Comparison of ENCODE assay signal across 1 cellular context in the genomic region with DNA sequence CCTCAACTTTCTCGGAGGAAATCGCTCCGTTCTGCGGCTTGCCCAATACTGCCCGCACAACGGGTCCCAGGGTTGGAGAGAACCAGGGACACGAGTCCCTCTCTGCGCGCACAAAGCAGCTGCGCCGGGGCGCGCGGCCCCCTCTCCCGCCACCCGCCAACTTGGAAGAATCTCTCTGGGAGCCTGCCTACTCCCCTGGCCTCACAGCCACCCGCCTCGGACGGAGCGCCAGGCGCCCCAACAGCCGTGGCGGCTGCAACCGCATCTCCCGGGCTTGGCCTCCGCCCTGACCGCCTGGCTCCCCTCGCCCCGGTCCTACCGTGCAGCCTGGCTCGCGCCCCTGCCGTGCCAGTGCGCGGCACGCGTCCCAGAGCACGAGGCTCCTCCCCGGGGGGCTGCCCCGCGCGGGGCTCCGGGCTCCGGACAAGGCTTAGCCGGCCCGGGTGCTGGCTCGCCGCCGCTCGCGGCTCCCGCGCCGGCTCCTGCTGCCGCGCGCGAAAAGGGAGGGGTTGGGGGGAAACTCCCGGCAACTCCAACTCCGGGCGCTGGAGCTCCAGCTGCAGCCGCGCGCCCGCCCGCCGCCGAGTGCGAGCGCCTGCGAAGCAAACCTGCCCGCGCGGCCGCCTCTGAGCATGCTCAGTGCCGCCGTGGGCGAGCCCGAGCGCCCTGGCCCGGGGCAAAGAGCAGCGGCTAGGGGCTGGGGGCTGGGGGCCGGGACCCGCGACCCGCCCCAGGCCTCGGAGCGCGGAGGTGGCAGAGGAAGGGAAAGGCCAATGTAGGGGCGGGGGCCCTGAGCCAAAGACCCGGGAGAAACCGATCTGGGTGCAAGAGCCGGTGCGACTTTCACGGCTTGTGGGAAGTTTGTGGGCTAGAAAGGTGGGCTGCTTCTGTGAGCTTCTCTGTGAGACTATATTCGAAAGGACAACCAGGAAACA.
A peak's percentile ranks its signal among the peaks of the same experiment; 100 is the strongest.
TF ChIP-seq lines count a peak whose summit lies in the region.

STXBP6 (minus strand) TSS at position 589 of the 935 bp plus-strand sequence. CDS start 75,329 bp downstream, outside the sequence.

TF ChIP-seq in HepG2, 621 proteins besides CTCF, POLR2A, EP300 and RAD21 (continued from another document and continues in another):
- TF ChIP-seq, protein P1, sequence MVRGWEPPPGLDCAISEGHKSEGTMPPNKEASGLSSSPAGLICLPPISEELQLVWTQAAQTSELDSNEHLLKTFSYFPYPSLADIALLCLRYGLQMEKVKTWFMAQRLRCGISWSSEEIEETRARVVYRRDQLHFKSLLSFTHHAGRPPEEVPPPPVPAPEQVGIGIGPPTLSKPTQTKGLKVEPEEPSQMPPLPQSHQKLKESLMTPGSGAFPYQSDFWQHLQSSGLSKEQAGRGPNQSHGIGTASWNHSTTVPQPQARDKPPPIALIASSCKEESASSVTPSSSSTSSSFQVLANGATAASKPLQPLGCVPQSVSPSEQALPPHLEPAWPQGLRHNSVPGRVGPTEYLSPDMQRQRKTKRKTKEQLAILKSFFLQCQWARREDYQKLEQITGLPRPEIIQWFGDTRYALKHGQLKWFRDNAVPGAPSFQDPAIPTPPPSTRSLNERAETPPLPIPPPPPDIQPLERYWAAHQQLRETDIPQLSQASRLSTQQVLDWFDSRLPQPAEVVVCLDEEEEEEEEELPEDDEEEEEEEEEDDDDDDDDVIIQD (CRISPR knock-in tag; IDR thresholded peaks at IDR 0.05; ENCODE audit: low read depth), result no peak; the same call in 1 of the 2 replicates
- TF ChIP-seq SNAPC2 (CRISPR knock-in tag; IDR thresholded peaks at IDR 0.05), result no peak
- no peak for TF ChIP-seq NONO (IDR thresholded peaks at IDR 0.05)
- TF ChIP-seq NONO (CRISPR knock-in tag; conservative IDR thresholded peaks at IDR 0.05), result peak; percentile 64
- TF ChIP-seq ZUFSP (CRISPR knock-in tag; IDR thresholded peaks at IDR 0.05; ENCODE audit: borderline replicate concordance), result no peak
- no peak for TF ChIP-seq MAFF (IDR thresholded peaks at IDR 0.05; ENCODE audit: low read depth, low read length)
- no peak for TF ChIP-seq FOXP1 (IDR thresholded peaks at IDR 0.05)
- 0 out of 2 replicates have a peak, but pooled peaks have one; percentile 4 for TF ChIP-seq FOXP1 (CRISPR knock-in tag; IDR thresholded peaks at IDR 0.05)
- TF ChIP-seq ZNF446 (CRISPR knock-in tag; IDR thresholded peaks at IDR 0.05), result no peak; the same call in 1 of the 2 replicates
- peak; percentile 90; the same call in 1 of the 2 replicates for TF ChIP-seq ZNF709 (CRISPR knock-in tag; IDR thresholded peaks at IDR 0.05)
- no peak; the same call in 1 of the 2 replicates for TF ChIP-seq ATF6 (CRISPR knock-in tag; conservative IDR thresholded peaks at IDR 0.05)
- TF ChIP-seq PPARG (CRISPR knock-in tag; conservative IDR thresholded peaks at IDR 0.05), result 0 out of 2 replicates have a peak, but pooled peaks have one; percentile 47
- TF ChIP-seq ZNF260 (CRISPR knock-in tag; IDR thresholded peaks at IDR 0.05; ENCODE audit: borderline replicate concordance, low read depth), result no peak
- TF ChIP-seq EEA1 (CRISPR knock-in tag; IDR thresholded peaks at IDR 0.05; ENCODE audit: borderline replicate concordance), result peak; percentile 83; the same call in 1 of the 2 replicates
- TF ChIP-seq CREB3 (CRISPR knock-in tag; IDR thresholded peaks at IDR 0.05), result peak; percentile 96
- peak; percentile 70; the same call in 1 of the 2 replicates for TF ChIP-seq ZNF724P (CRISPR knock-in tag; IDR thresholded peaks at IDR 0.05; ENCODE audit: borderline replicate concordance)
- peak in 1 of 2 experiments; percentile 14; a peak in 1 of 4 replicates for TF ChIP-seq ATF4 (CRISPR knock-in tag; IDR thresholded peaks at IDR 0.05)
- no peak for TF ChIP-seq SMC3 (IDR thresholded peaks at IDR 0.05; ENCODE audit: low read length)
- no peak; the same call in 1 of the 2 replicates for TF ChIP-seq ZFP82 (CRISPR knock-in tag; IDR thresholded peaks at IDR 0.05; ENCODE audit: borderline replicate concordance)
- no peak for TF ChIP-seq KLF6 (CRISPR knock-in tag; IDR thresholded peaks at IDR 0.05)
- TF ChIP-seq ZNF557 (CRISPR knock-in tag; IDR thresholded peaks at IDR 0.05), result peak; percentile 71; the same call in 1 of the 2 replicates
- peak; percentile 79 for TF ChIP-seq KAT7 (CRISPR knock-in tag; IDR thresholded peaks at IDR 0.05; ENCODE audit: borderline replicate concordance)
- no peak; the same call in 1 of the 2 replicates for TF ChIP-seq THAP8 (CRISPR knock-in tag; IDR thresholded peaks at IDR 0.05; ENCODE audit: borderline replicate concordance)
- TF ChIP-seq ZIK1 (CRISPR knock-in tag; IDR thresholded peaks at IDR 0.05; ENCODE audit: borderline replicate concordance, low read depth), result peak; percentile 84; the same call in 1 of the 2 replicates
- TF ChIP-seq RXRB (CRISPR knock-in tag; IDR thresholded peaks at IDR 0.05; ENCODE audit: borderline replicate concordance), result peak; percentile 10; the same call in 1 of the 2 replicates
- no peak for TF ChIP-seq ZNF17 (CRISPR knock-in tag; IDR thresholded peaks at IDR 0.05)
- TF ChIP-seq ASH2L (IDR thresholded peaks at IDR 0.05; ENCODE audit: insufficient read length, low read depth, low read length), result peak; percentile 96
- TF ChIP-seq DPF2 (CRISPR knock-in tag; IDR thresholded peaks at IDR 0.05; ENCODE audit: borderline replicate concordance, low read depth), result peak; percentile 33; the same call in 1 of the 2 replicates
- TF ChIP-seq ZNF740 (CRISPR knock-in tag; IDR thresholded peaks at IDR 0.05), result no peak; the same call in none of the 2 replicates
- no peak for TF ChIP-seq RARA (CRISPR knock-in tag; IDR thresholded peaks at IDR 0.05)
- peak; percentile 5; the same call in 1 of the 2 replicates for TF ChIP-seq ZNF629 (CRISPR knock-in tag; conservative IDR thresholded peaks at IDR 0.05)
- TF ChIP-seq ZNF274 (CRISPR knock-in tag; IDR thresholded peaks at IDR 0.05), result peak; percentile 82
- TF ChIP-seq KLF16 (CRISPR knock-in tag; IDR thresholded peaks at IDR 0.05), result peak; percentile 20 to 76; a peak in 1 of 4 replicates
- TF ChIP-seq, protein P2, sequence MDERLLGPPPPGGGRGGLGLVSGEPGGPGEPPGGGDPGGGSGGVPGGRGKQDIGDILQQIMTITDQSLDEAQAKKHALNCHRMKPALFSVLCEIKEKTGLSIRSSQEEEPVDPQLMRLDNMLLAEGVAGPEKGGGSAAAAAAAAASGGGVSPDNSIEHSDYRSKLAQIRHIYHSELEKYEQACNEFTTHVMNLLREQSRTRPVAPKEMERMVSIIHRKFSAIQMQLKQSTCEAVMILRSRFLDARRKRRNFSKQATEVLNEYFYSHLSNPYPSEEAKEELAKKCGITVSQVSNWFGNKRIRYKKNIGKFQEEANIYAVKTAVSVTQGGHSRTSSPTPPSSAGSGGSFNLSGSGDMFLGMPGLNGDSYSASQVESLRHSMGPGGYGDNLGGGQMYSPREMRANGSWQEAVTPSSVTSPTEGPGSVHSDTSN (CRISPR knock-in tag; IDR thresholded peaks at IDR 0.05), result no peak
- peak; percentile 71 for TF ChIP-seq ERF (CRISPR knock-in tag; IDR thresholded peaks at IDR 0.05)
- peak; percentile 39; the same call in 1 of the 2 replicates for TF ChIP-seq STAT5B (CRISPR knock-in tag; IDR thresholded peaks at IDR 0.05)
- TF ChIP-seq CENPT (CRISPR knock-in tag; IDR thresholded peaks at IDR 0.05; ENCODE audit: low read depth), result peak; percentile 74
- peak; percentile 99 for TF ChIP-seq ZNF546 (CRISPR knock-in tag; conservative IDR thresholded peaks at IDR 0.05)
- TF ChIP-seq ZGPAT (CRISPR knock-in tag; IDR thresholded peaks at IDR 0.05), result peak; percentile 71; the same call in 1 of the 2 replicates
- TF ChIP-seq TFE3 (CRISPR knock-in tag; IDR thresholded peaks at IDR 0.05), result no peak
- peak; percentile 98 for TF ChIP-seq HNRNPK (IDR thresholded peaks at IDR 0.05; ENCODE audit: low read depth, low read length, poor library complexity, severe bottlenecking)
- TF ChIP-seq, protein P3, sequence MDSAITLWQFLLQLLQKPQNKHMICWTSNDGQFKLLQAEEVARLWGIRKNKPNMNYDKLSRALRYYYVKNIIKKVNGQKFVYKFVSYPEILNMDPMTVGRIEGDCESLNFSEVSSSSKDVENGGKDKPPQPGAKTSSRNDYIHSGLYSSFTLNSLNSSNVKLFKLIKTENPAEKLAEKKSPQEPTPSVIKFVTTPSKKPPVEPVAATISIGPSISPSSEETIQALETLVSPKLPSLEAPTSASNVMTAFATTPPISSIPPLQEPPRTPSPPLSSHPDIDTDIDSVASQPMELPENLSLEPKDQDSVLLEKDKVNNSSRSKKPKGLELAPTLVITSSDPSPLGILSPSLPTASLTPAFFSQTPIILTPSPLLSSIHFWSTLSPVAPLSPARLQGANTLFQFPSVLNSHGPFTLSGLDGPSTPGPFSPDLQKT (CRISPR knock-in tag; IDR thresholded peaks at IDR 0.05; ENCODE audit: borderline replicate concordance), result 0 out of 2 replicates have a peak, but pooled peaks have one; percentile 47
- TF ChIP-seq MED1 (CRISPR knock-in tag; IDR thresholded peaks at IDR 0.05), result no peak; the same call in 1 of the 2 replicates
- TF ChIP-seq, protein P4, sequence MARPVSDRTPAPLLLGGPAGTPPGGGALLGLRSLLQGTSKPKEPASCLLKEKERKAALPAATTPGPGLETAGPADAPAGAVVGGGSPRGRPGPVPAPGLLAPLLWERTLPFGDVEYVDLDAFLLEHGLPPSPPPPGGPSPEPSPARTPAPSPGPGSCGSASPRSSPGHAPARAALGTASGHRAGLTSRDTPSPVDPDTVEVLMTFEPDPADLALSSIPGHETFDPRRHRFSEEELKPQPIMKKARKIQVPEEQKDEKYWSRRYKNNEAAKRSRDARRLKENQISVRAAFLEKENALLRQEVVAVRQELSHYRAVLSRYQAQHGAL (CRISPR knock-in tag; IDR thresholded peaks at IDR 0.05; ENCODE audit: not compliant biosample characterization), result no peak
